In the genomic region with DNA sequence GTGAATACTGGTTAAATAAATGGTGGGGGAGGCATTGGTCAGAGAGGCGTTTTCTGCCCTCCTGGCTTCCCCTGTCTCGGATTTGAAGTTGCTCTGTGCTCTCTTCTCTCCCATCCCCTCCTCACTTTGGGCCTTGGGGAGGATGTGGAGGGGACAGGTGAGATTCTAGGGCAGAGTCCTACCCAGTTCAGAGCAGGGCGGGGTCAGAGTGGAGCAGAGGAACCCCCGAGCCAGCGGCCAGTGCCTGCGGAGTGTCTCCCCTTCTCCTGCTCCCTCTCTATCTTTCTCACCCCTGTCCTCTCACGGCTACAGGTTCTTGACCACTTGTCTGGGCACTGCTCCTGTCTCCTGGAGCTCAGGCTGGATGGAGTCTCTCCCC, we compare ENCODE assay signal across 24 cellular contexts. TPM values are rescaled to one million over a fixed set of nuclear protein-coding genes. Genes with fewer than 3 reads are reported as not detected.
"Had no signal": no experiment of that assay in that cellular context is flagged by ENCODE, and none has a peak within 500 bp of the region (broad histone marks: within the 10 kb centered on the region; RNA-seq: fewer than 3 reads in every experiment).

No MANE protein-coding gene starts in this region.

- H3K4me1 ChIP-seq: colonic mucosa, psoas muscle, right lobe of liver, testis had no signal

- H3K27ac ChIP-seq: ascending aorta, colonic mucosa, left lung, ovary, psoas muscle, right lobe of liver, testis had no signal

- H3K4me3 ChIP-seq: colonic mucosa, left lung, ovary, psoas muscle, right lobe of liver had no signal

- H3K36me3 ChIP-seq: ascending aorta, colonic mucosa, left lung, ovary, right lobe of liver had no signal

- ATAC-seq: activated CD4-positive, CD25-positive, alpha-beta regulatory T cell treated with anti-CD3 and anti-CD28 coated beads, Interleukin-2, amount 50 U/mL, for 24 hours; left lung; right lobe of liver; stimulated activated memory B cell treated with anti-CD40 and anti-IgM and Interleukin-4, amounts not matched to agents 10 μg/mL and 1 μg/mL and 100 μg/mL, for 72 hours had no signal

- H3K27me3 ChIP-seq: ovary, right lobe of liver, testis had no signal

- DNase-seq: activated CD4-positive, alpha-beta T cell treated with anti-CD3 and anti-CD28 coated beads, Interleukin-2, amount 10 ng/mL, durations not matched to agents 7 days and 5 days; activated CD8-positive, alpha-beta memory T cell treated with anti-CD3 and anti-CD28 coated beads for 24 hours; activated CD8-positive, alpha-beta memory T cell treated with anti-CD3 and anti-CD28 coated beads, Interleukin-2, amount 50 U/mL, for 48 hours; activated effector memory CD4-positive, alpha-beta T cell treated with anti-CD3 and anti-CD28 coated beads, Interleukin-2, amount 50 U/mL, for 16 hours; activated naive CD4-positive, alpha-beta T cell treated with anti-CD3 and anti-CD28 coated beads, Interleukin-2, amount 50 U/mL, for 16 hours; activated T-cell treated with anti-CD3 and anti-CD28 coated beads, Interleukin-2, amount 50 U/mL, for 48 hours; colonic mucosa; head of caudate nucleus; mammary epithelial cell; ovary; small intestine; stimulated activated CD4-positive, alpha-beta T cell treated with anti-CD3 and anti-CD28 coated beads, Interleukin-4, amount 100 ng/mL, for 1 hour; T-helper 1 cell; T1000; testis had no signal

- H3K9me3 ChIP-seq: ascending aorta, colonic mucosa, left lung, ovary, psoas muscle, right lobe of liver, testis had no signal

RNA-seq across cellular contexts. Expression of gene KNCN, which starts 8.1 kb away (rescaled TPM):
- polyA plus RNA-seq: adipose tissue, esophagus, keratinocyte, mammary epithelial cell, ovary, psoas muscle, small intestine had no signal

RNA-seq across cellular contexts. Expression of gene DMBX1, which starts 53.7 kb away (rescaled TPM):
- polyA plus RNA-seq: keratinocyte, mammary epithelial cell, ovary, psoas muscle had no signal
